ENCODE assay signal across 2 cellular contexts in genomic region chr11:64016512-64016911, GRCh38.
TF ChIP-seq lines count a peak whose summit lies in the region.

No MANE protein-coding gene starts in this region.

TF ChIP-seq in H1, 55 proteins besides CTCF, POLR2A, EP300 and RAD21:
- no peak for TF ChIP-seq EZH2 (IDR thresholded peaks at IDR 0.05; ENCODE audit: low read depth, low read length, severe bottlenecking)
- TF ChIP-seq CTBP2 (IDR thresholded peaks at IDR 0.05; ENCODE audit: borderline replicate concordance, insufficient read depth, insufficient read length, low read length) = no peak
- no peak for TF ChIP-seq POLR2AphosphoS5 (IDR thresholded peaks at IDR 0.05; ENCODE audit: low read depth, low read length)
- TF ChIP-seq BRCA1 (IDR thresholded peaks at IDR 0.05; ENCODE audit: low read depth, low read length) = no peak
- no peak for TF ChIP-seq SP4 (IDR thresholded peaks at IDR 0.05; ENCODE audit: low read length)
- no peak for TF ChIP-seq USF2 (IDR thresholded peaks at IDR 0.05; ENCODE audit: low read length)
- no peak for TF ChIP-seq RFX5 (IDR thresholded peaks at IDR 0.05; ENCODE audit: borderline replicate concordance, low read depth, low read length)
- no peak for TF ChIP-seq SAP30 (IDR thresholded peaks at IDR 0.05; ENCODE audit: insufficient read depth, insufficient replicate concordance, low read length)
- no peak for TF ChIP-seq CHD2 (IDR thresholded peaks at IDR 0.05; ENCODE audit: low read length)
- TF ChIP-seq NRF1 (IDR thresholded peaks at IDR 0.05; ENCODE audit: low read depth, low read length) = no peak
- TF ChIP-seq RNF2 (IDR thresholded peaks at IDR 0.05; ENCODE audit: borderline replicate concordance, low read depth, low read length, missing control alignments, poor library complexity, severe bottlenecking) = no peak
- TF ChIP-seq POU5F1 (IDR thresholded peaks at IDR 0.05; ENCODE audit: low read depth, low read length) = no peak
- TF ChIP-seq CBX5 (IDR thresholded peaks at IDR 0.05; ENCODE audit: low read depth, low read length) = no peak
- no peak for TF ChIP-seq MAFK (IDR thresholded peaks at IDR 0.05; ENCODE audit: low read depth, low read length)
- no peak for TF ChIP-seq ASH2L (IDR thresholded peaks at IDR 0.05; ENCODE audit: low read length)
- no peak for TF ChIP-seq KDM4A (IDR thresholded peaks at IDR 0.05; ENCODE audit: low read depth, low read length, severe bottlenecking)

TF ChIP-seq in HEK293T, 16 proteins besides CTCF, POLR2A, EP300 and RAD21:
- TF ChIP-seq SP1 (IDR thresholded peaks at IDR 0.05) (no peak), L3MBTL2 (conservative IDR thresholded peaks at IDR 0.05) (no peak), ARNT (IDR thresholded peaks at IDR 0.05) (no peak)
